In the genomic region with DNA sequence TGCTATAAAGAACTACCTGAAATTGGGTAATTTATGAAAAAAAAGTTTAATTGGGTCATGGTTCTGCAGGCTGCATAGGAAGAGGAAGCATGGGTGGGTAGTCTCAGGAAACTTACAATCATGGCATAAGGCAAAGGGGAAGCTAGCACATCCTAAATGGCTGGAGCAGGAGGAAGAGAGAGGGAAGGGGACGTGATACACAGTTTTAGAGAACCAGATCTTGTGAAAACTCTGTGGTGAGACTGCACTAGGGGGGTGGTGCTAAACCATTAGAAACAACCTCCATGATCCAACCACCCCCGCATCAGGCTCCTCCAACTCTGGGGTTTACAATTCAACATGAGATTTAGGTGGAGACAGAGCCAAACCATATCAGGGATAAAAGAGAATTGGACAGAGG, we compare ENCODE assay signal across 24 cellular contexts.
"Had no signal": no experiment of that assay in that cellular context is flagged by ENCODE, and none has a peak within 500 bp of the region (broad histone marks: within the 10 kb centered on the region; RNA-seq: fewer than 3 reads in every experiment).

No MANE protein-coding gene starts in this region.

- H3K27me3 Mint-ChIP-seq: natural killer cell treated with Interleukin-12 subunit alpha and Interleukin-12 subunit beta and Interleukin-15 and Interleukin-18, amount 100 ng/mL, for 72 hours; progenitor cell of endocrine pancreas had no signal

- H3K4me2 ChIP-seq: hepatocyte, neural progenitor cell had no signal

- H3K4me1 Mint-ChIP-seq: endodermal cell, neural progenitor cell had no signal

- H3K27me3 ChIP-seq: foreskin keratinocyte, hepatocyte, neural progenitor cell, pancreas had no signal

- ATAC-seq: foreskin keratinocyte; left colon; left ventricle myocardium superior; natural killer cell treated with Interleukin-12 subunit alpha and Interleukin-12 subunit beta and Interleukin-15 and Interleukin-18, amount 100 ng/mL, for 72 hours; pancreas; right cardiac atrium had no signal

- H3K4me3 ChIP-seq: hepatocyte, lung, neural progenitor cell, pancreas had no signal

- H3K36me3 ChIP-seq: neural progenitor cell, pancreas had no signal

- DNase-seq: dermis blood vessel endothelial cell; effector CD4-positive, alpha-beta T cell; endodermal cell; erythroblast; foreskin keratinocyte; head of caudate nucleus; kidney; left colon; left ventricle myocardium superior; mesenchymal stem cell; midbrain; occipital lobe; pancreas; right cardiac atrium; small intestine; stimulated activated CD4-positive, alpha-beta T cell treated with anti-CD3 and anti-CD28 coated beads, Interleukin-12 subunit alpha, Interleukin-12 subunit beta, amount 100 ng/mL, for 4 hours; stimulated activated naive CD4-positive, alpha-beta T cell; trophoblast cell had no signal

- H3K27ac ChIP-seq: foreskin keratinocyte, hepatocyte, neural progenitor cell, pancreas had no signal

- H3K36me3 Mint-ChIP-seq: neural progenitor cell had no signal

- H3K9me3 ChIP-seq: pancreas had no signal

- H3K27ac Mint-ChIP-seq: endodermal cell; natural killer cell treated with Interleukin-12 subunit alpha and Interleukin-12 subunit beta and Interleukin-15 and Interleukin-18, amount 100 ng/mL, for 72 hours; neural progenitor cell; progenitor cell of endocrine pancreas had no signal

- H3K9ac ChIP-seq: neural progenitor cell had no signal

- H3K4me3 Mint-ChIP-seq: endodermal cell; natural killer cell treated with Interleukin-12 subunit alpha and Interleukin-12 subunit beta and Interleukin-15 and Interleukin-18, amount 100 ng/mL, for 72 hours; neural progenitor cell had no signal

- H3K4me1 ChIP-seq: foreskin keratinocyte, neural progenitor cell, pancreas had no signal

- FAIRE-seq: endothelial cell of umbilical vein, kidney, pancreas, small intestine had no signal
